ENCODE assay signal across 7 cellular contexts in genomic region chr12:57090924-57091632, GRCh38. TPM values are rescaled to one million over a fixed set of nuclear protein-coding genes. Genes with fewer than 3 reads are reported as not detected.
DNase-seq lines count a peak whose midpoint lies in the region; ATAC-seq and TF ChIP-seq lines count a peak whose summit lies in the region.
"Had no signal": no experiment of that assay in that cellular context is flagged by ENCODE, and none has a peak within 500 bp of the region (broad histone marks: within the 10 kb centered on the region; RNA-seq: fewer than 3 reads in every experiment).

No MANE protein-coding gene starts in this region.

- TF ChIP-seq POLR2A in NB4 (IDR thresholded peaks at IDR 0.05; ENCODE audit: extremely low read depth, insufficient read length): no peak

- H3K4me1 Mint-ChIP-seq in endodermal cell: peaks cover 16% of the 10 kb centered on the region

- H3K9me3 Mint-ChIP-seq in endodermal cell: no peaks in the 10 kb centered on the region

- WGBS in endodermal cell (ENCODE audit: insufficient coverage in 1 of 2, insufficient read length in 1 of 2), 2 experiments: 93 to 97% methylated on average over 13 to 22 of the region's 22 CpGs

- H3K27me3 Mint-ChIP-seq in endodermal cell (ENCODE audit: insufficient read depth): no peaks in the 10 kb centered on the region

- H3K36me3 Mint-ChIP-seq in endodermal cell (ENCODE audit: low read depth): peaks cover 22% of the 10 kb centered on the region

- no peak for DNase-seq in NB4 (ENCODE audit: low read depth)
- no peak for DNase-seq in endodermal cell
- DNase-seq in skeletal muscle cell (ENCODE audit: low read depth): no peak
- no peak for DNase-seq in D341Med (ENCODE audit: low spot score)

- no peaks in the 10 kb centered on the region for H3K9me3 ChIP-seq in endodermal cell (ENCODE audit: control insufficient read depth, low read length)

- no peak overlapping the region for H3K9ac ChIP-seq in endodermal cell (ENCODE audit: extremely low read depth, low read length, poor library complexity, severe bottlenecking)
- H3K9ac ChIP-seq: KMS-11 had no signal

- H3K36me3 ChIP-seq in endodermal cell (ENCODE audit: control insufficient read depth, insufficient read depth, low read length): peaks cover 16% of the 10 kb centered on the region

- ATAC-seq in HG03520 (IDR thresholded peaks at IDR 0.05; ENCODE audit: unreplicated experiment) (no peak), GM21619 (IDR thresholded peaks at IDR 0.05; ENCODE audit: unreplicated experiment) (no peak)

- TF ChIP-seq CTCF in NB4 (IDR thresholded peaks at IDR 0.05; ENCODE audit: low read depth, low read length) (no peak), endodermal cell (conservative IDR thresholded peaks at IDR 0.05) (no peak)

- no peaks in the 10 kb centered on the region for H3K27me3 ChIP-seq in endodermal cell (ENCODE audit: control insufficient read depth, insufficient read depth, low read length, poor library complexity, severe bottlenecking)

- H3K27ac Mint-ChIP-seq in endodermal cell: no peak overlapping the region

- H3K27ac ChIP-seq in endodermal cell (ENCODE audit: low read depth, low read length): no peak overlapping the region
- H3K27ac ChIP-seq: KMS-11 had no signal

- peak overlapping the region; percentile 82 for H3K4me3 ChIP-seq in NB4 (ENCODE audit: low read depth, low read length)
- H3K4me3 ChIP-seq in endodermal cell (ENCODE audit: low read length): no peak overlapping the region
- H3K4me3 ChIP-seq in skeletal muscle cell (ENCODE audit: low read depth, low read length): peak overlapping the region; percentile 94

- H3K4me1 ChIP-seq in endodermal cell (ENCODE audit: control insufficient read depth, insufficient read depth, low read length): peaks cover 3% of the 10 kb centered on the region

- peak overlapping the region; percentile 78 for H3K4me3 Mint-ChIP-seq in endodermal cell

RNA-seq across cellular contexts. Expression of gene NAB2, which starts 2.2 kb away (rescaled TPM):
- 10 to 100 TPM; 13.5 to 21.7 TPM for total RNA-seq in endodermal cell
- polyA plus RNA-seq in endodermal cell (2013, experiment 1 of 2): 37.0 TPM
- polyA plus RNA-seq in endodermal cell (2013, experiment 2 of 2): 34.9 TPM

RNA-seq across cellular contexts. Expression of gene NEMP1, which starts 12.5 kb away (rescaled TPM):
- 10 to 100 TPM; 36.3 to 52.6 TPM for total RNA-seq in endodermal cell
- 32.8 TPM for polyA plus RNA-seq in endodermal cell (2013, experiment 1 of 2)
- polyA plus RNA-seq in endodermal cell (2013, experiment 2 of 2): 30.2 TPM

RNA-seq across cellular contexts. Expression of gene STAT6, which starts 20.1 kb away (rescaled TPM):
- total RNA-seq in endodermal cell: 100 to 1,000 TPM in 1 of 2 donors, 10 to 100 TPM in 1; 60.2 to 102 TPM
- 37.7 TPM for polyA plus RNA-seq in endodermal cell (2013, experiment 1 of 2)
- 30.1 TPM for polyA plus RNA-seq in endodermal cell (2013, experiment 2 of 2)

RNA-seq across cellular contexts. Expression of gene LRP1, which starts 37.2 kb away (rescaled TPM):
- total RNA-seq in endodermal cell: 10 to 100 TPM; 74.5 to 87.7 TPM
- polyA plus RNA-seq in endodermal cell (2013, experiment 1 of 2): 42.2 TPM
- polyA plus RNA-seq in endodermal cell (2013, experiment 2 of 2): 43.6 TPM

RNA-seq across cellular contexts. Expression of gene MYO1A, which starts 41.1 kb away (rescaled TPM):
- total RNA-seq in endodermal cell: 1 to 10 TPM in 1 of 2 donors, under 1 TPM in 1; 0.77 to 1.7 TPM
- polyA plus RNA-seq in endodermal cell (2013, experiment 1 of 2): 1.1 TPM
- polyA plus RNA-seq in endodermal cell (2013, experiment 2 of 2): 0.12 TPM
